21 cellular contexts compared by ENCODE assay signal in genomic region chr1:246748006-246748405, GRCh38. TPM values are rescaled to one million over a fixed set of nuclear protein-coding genes. Genes with fewer than 3 reads are reported as not detected.
DNase-seq lines count a peak whose midpoint lies in the region; ATAC-seq lines count a peak whose summit lies in the region.
"Had no signal": no experiment of that assay in that cellular context is flagged by ENCODE, and none has a peak within 500 bp of the region (broad histone marks: within the 10 kb centered on the region; RNA-seq: fewer than 3 reads in every experiment).

No MANE protein-coding gene starts in this region.

- peak overlapping the region; percentile 71 for H3K27ac ChIP-seq in BLaER1
- H3K27ac ChIP-seq in BLaER1 treated with 17β-estradiol and CSF1 and Interleukin-3, amounts not matched to agents 10 nM and 100 nM, result peak overlapping the region in 5 of 11 experiments; percentile 61 to 71 (median 68); a peak in 6 of 22 replicates

- H3K36me3 ChIP-seq in BLaER1, result peaks cover 75% of the 10 kb centered on the region
- H3K36me3 ChIP-seq in BLaER1 treated with 17β-estradiol and CSF1 and Interleukin-3, amounts not matched to agents 10 nM and 100 nM, result peaks cover 46 to 79% (median 74%) of the 10 kb centered on the region in 11 experiments
- H3K36me3 ChIP-seq: BE2C had no signal

- H3K9me3 ChIP-seq in BLaER1, result peaks cover 68% of the 10 kb centered on the region
- H3K9me3 ChIP-seq in BLaER1 treated with 17β-estradiol and CSF1 and Interleukin-3, amounts not matched to agents 10 nM and 100 nM (replicated peaks in 1 of 11), result peaks cover 53 to 74% (median 61%) of the 10 kb centered on the region in 11 experiments
- H3K9me3 ChIP-seq: BE2C had no signal

- no peaks in the 10 kb centered on the region for H4K20me1 ChIP-seq in BLaER1
- H4K20me1 ChIP-seq in BLaER1 treated with 17β-estradiol and CSF1 and Interleukin-3, amounts not matched to agents 10 nM and 100 nM, result no peaks in the 10 kb centered on the region

- no peak overlapping the region for H3K4me3 ChIP-seq in BLaER1
- no peak overlapping the region; a peak in 3 of 20 replicates for H3K4me3 ChIP-seq in BLaER1 treated with 17β-estradiol and CSF1 and Interleukin-3, amounts not matched to agents 10 nM and 100 nM
- H3K4me3 ChIP-seq: GM12878 had no signal

- ATAC-seq in GM19035 (IDR thresholded peaks at IDR 0.05; ENCODE audit: unreplicated experiment), result no peak
- ATAC-seq: GM12878 had no signal

- H3K4me1 ChIP-seq in BLaER1, result peaks cover 82% of the 10 kb centered on the region
- peaks cover 10 to 66% (median 52%) of the 10 kb centered on the region in 10 experiments; a peak in 19 of 20 replicates for H3K4me1 ChIP-seq in BLaER1 treated with 17β-estradiol and CSF1 and Interleukin-3, amounts not matched to agents 10 nM and 100 nM
- H3K4me1 ChIP-seq: BE2C had no signal

- H3K4me2 ChIP-seq in BLaER1, result peak overlapping the region; percentile 64
- peak overlapping the region in 6 of 11 experiments; percentile 55 to 78 (median 65); a peak in 8 of 22 replicates for H3K4me2 ChIP-seq in BLaER1 treated with 17β-estradiol and CSF1 and Interleukin-3, amounts not matched to agents 10 nM and 100 nM

- no peak overlapping the region for H3K9ac ChIP-seq in BLaER1
- no peak overlapping the region for H3K9ac ChIP-seq in BLaER1 treated with 17β-estradiol and CSF1 and Interleukin-3, amounts not matched to agents 10 nM and 100 nM

- no peaks in the 10 kb centered on the region for H3K27me3 ChIP-seq in BLaER1
- H3K27me3 ChIP-seq in BLaER1 treated with 17β-estradiol and CSF1 and Interleukin-3, amounts not matched to agents 10 nM and 100 nM, result no peaks in the 10 kb centered on the region
- H3K27me3 ChIP-seq: BE2C had no signal

- DNase-seq in myocyte (ENCODE audit: low read depth), result peak; percentile 31
- no peak for DNase-seq in KBM-7
- no peak for DNase-seq in HK-2 (ENCODE audit: unreplicated experiment)
- DNase-seq: 8988T; ACHN; BE2C; C1 segment of cervical spinal cord; CD4-positive, alpha-beta memory T cell; CD4-positive, CD25-positive, alpha-beta regulatory T cell; CD8-positive, alpha-beta memory T cell; DMS 273 treated with DMSO at 0.1 percent for 48 hours; DMS153; DMS53; DMS79; DND-41; EL; GDM1 had no signal

- in situ Hi-C loops in KBM-7 (cut with MboI; ENCODE audit: low pct_unique_long_range_greater_than_20kb, low sequenced_read_pairs), result no loop called here

RNA-seq across cellular contexts. Expression of gene SCCPDH, which starts 23.8 kb away (rescaled TPM):
- total RNA-seq in myocyte, result 101 and 120 TPM in 2 replicates
- 53.9 TPM for polyA plus RNA-seq in myocyte (2012)
